Comparison of ENCODE assay signal across 10 cellular contexts in genomic region chr11:46675949-46676348, GRCh38. TPM values are rescaled to one million over a fixed set of nuclear protein-coding genes. Genes with fewer than 3 reads are reported as not detected.
DNase-seq lines count a peak whose midpoint lies in the region; TF ChIP-seq lines count a peak whose summit lies in the region.
"Had no signal": no experiment of that assay in that cellular context is flagged by ENCODE, and none has a peak within 500 bp of the region (broad histone marks: within the 10 kb centered on the region; RNA-seq: fewer than 3 reads in every experiment).

No MANE protein-coding gene starts in this region.

- H3K9ac ChIP-seq in Loucy (ENCODE audit: low read depth, low read length, poor library complexity, severe bottlenecking): peak overlapping the region; percentile 76

- no peak overlapping the region for H3K4me3 Mint-ChIP-seq in MCF 10A (ENCODE audit: unreplicated experiment)

- no peaks in the 10 kb centered on the region for H3K9me3 Mint-ChIP-seq in MCF 10A (ENCODE audit: unreplicated experiment)

- no peak overlapping the region for H2AFZ ChIP-seq in Loucy (ENCODE audit: low read length)

- peaks cover 14% of the 10 kb centered on the region for H3K4me1 Mint-ChIP-seq in MCF 10A (ENCODE audit: insufficient read depth, unreplicated experiment)

- H3K36me3 Mint-ChIP-seq in MCF 10A (ENCODE audit: insufficient read depth, unreplicated experiment): peaks cover 63% of the 10 kb centered on the region

- H3K4me1 ChIP-seq in Loucy (ENCODE audit: insufficient read depth, low read length, poor library complexity, severe bottlenecking): peaks cover 57% of the 10 kb centered on the region
- peaks cover 36% of the 10 kb centered on the region for H3K4me1 ChIP-seq in mesodermal cell (ENCODE audit: control insufficient read depth, insufficient read depth, low read length, poor library complexity, severe bottlenecking)

- peak overlapping the region; percentile 97 for H3K27ac Mint-ChIP-seq in MCF 10A (ENCODE audit: low read depth, unreplicated experiment)

- no peaks in the 10 kb centered on the region for H3K27me3 ChIP-seq in Loucy (ENCODE audit: insufficient read depth, low read length, poor library complexity, severe bottlenecking)
- H3K27me3 ChIP-seq: brain microvascular endothelial cell had no signal

- H3K36me3 ChIP-seq in Loucy (ENCODE audit: insufficient read depth, low read length) (peaks cover 59% of the 10 kb centered on the region; the same call in 1 of the 2 replicates), mesodermal cell (ENCODE audit: control insufficient read depth, insufficient read depth, low read length) (peaks cover 73% of the 10 kb centered on the region)

- TF ChIP-seq CTCF in Loucy (conservative IDR thresholded peaks at IDR 0.05; ENCODE audit: low read length): no peak
- TF ChIP-seq CTCF in MCF 10A (IDR thresholded peaks at IDR 0.05; ENCODE audit: unreplicated experiment): no peak

- CTCF ChIA-PET in MCF 10A (lab: Yijun Ruan, JAX): interaction anchor here (0.6 to 1.6 kb wide), 2 partner anchors 16 to 23 kb away, joined by 3 to 5 read pairs; no protein-coding TSS in a partner anchor

- H3K9me2 ChIP-seq in Loucy (replicated peaks; ENCODE audit: low read depth, low read length): no peaks in the 10 kb centered on the region

- H3K27ac ChIP-seq in mesodermal cell (ENCODE audit: low read depth, low read length, severe bottlenecking) (peak overlapping the region; percentile 83), temporal lobe (ENCODE audit: low read depth, low read length) (peak overlapping the region; percentile 90)
- H3K27ac ChIP-seq: brain microvascular endothelial cell had no signal

- H3F3A ChIP-seq in Loucy (ENCODE audit: low read depth): peaks cover 28% of the 10 kb centered on the region

- H3K79me2 ChIP-seq in Loucy (ENCODE audit: insufficient read depth, low read length): peaks cover 8% of the 10 kb centered on the region; the same call in 1 of the 2 replicates

- H3K4me3 ChIP-seq in Loucy (ENCODE audit: low read length, poor library complexity, severe bottlenecking): no peak overlapping the region
- H3K4me3 ChIP-seq in mesodermal cell (ENCODE audit: extremely low read depth, insufficient read depth, low read length, poor library complexity, severe bottlenecking): no peak overlapping the region

- no peaks in the 10 kb centered on the region for H3K9me3 ChIP-seq in Loucy (ENCODE audit: insufficient read depth, low read depth, low read length)
- no peaks in the 10 kb centered on the region for H3K9me3 ChIP-seq in mesodermal cell (ENCODE audit: control insufficient read depth, low read length)

- H4K20me1 ChIP-seq in Loucy (ENCODE audit: insufficient read depth, low read length, poor library complexity, severe bottlenecking): no peaks in the 10 kb centered on the region

- POLR2A ChIA-PET in MCF 10A (lab: Yijun Ruan, JAX): interaction anchor here (0.9 to 5.2 kb wide), 9 partner anchors 8 to 758 kb away, joined by 3 to 69 read pairs (median 8); partner anchors contain the start of genes AMBRA1, ARHGAP1, ATG13 and HARBI1

- DNase-seq in MCF 10A (ENCODE audit: unreplicated experiment) (no peak), NCI-H187 treated with DMSO at 0.1 percent for 48 hours (lab: John Stamatoyannopoulos, UW) (no peak), NCI-H1694 treated with DMSO at 0.1 percent for 48 hours (lab: John Stamatoyannopoulos, UW) (no peak)
- DNase-seq in activated CD4-positive, alpha-beta T cell treated with anti-CD3 and anti-CD28 coated beads, Interleukin-2, amount 50 U/mL, for 4 hours: no peak
- DNase-seq: brain microvascular endothelial cell, NCI-H187 had no signal

- H3K27me3 Mint-ChIP-seq in MCF 10A (ENCODE audit: insufficient read depth, unreplicated experiment): no peaks in the 10 kb centered on the region

- peak overlapping the region; percentile 70 for H3K4me2 ChIP-seq in Loucy (ENCODE audit: low read depth, low read length, poor library complexity, severe bottlenecking)

- intact Hi-C loops in MCF 10A (cut with micrococcal nuclease): no loop called here

- WGBS in mesodermal cell (ENCODE audit: insufficient coverage in 2 of 2), 2 experiments: 92 to 95% methylated on average over 3 to 4 of the region's 7 CpGs

- no TSS peak for BruUV-seq in MCF 10A (replicated peaks; lab: Mats Ljungman, UMichigan)

RNA-seq across cellular contexts. Expression of gene ARHGAP1, which starts 24.5 kb away (rescaled TPM):
- total RNA-seq in MCF 10A (2022) (61.0 and 63.6 TPM in 2 replicates), temporal lobe (17.9 TPM)
- 50.9 TPM for polyA plus RNA-seq in mesodermal cell (2013, experiment 1 of 2)
- polyA plus RNA-seq in mesodermal cell (2013, experiment 2 of 2): 42.7 TPM

RNA-seq across cellular contexts. Expression of gene ZNF408, which starts 24.9 kb away (rescaled TPM):
- total RNA-seq in MCF 10A (2022): 14.5 and 15.3 TPM in 2 replicates
- 10.6 TPM for polyA plus RNA-seq in mesodermal cell (2013, experiment 1 of 2)
- polyA plus RNA-seq in mesodermal cell (2013, experiment 2 of 2): 6.3 TPM
- 4.2 TPM for total RNA-seq in temporal lobe

RNA-seq across cellular contexts. Expression of gene F2, which starts 43.1 kb away (rescaled TPM):
- total RNA-seq in MCF 10A (2022) (not detected in 2 replicates), temporal lobe (not detected)
- not detected for polyA plus RNA-seq in mesodermal cell (2013, experiment 1 of 2)
- not detected for polyA plus RNA-seq in mesodermal cell (2013, experiment 2 of 2)
- total RNA-seq: myocyte had no signal

RNA-seq across cellular contexts. Expression of gene ATG13, which starts 58.6 kb away (rescaled TPM):
- total RNA-seq in MCF 10A (2022): 75.1 and 91.7 TPM in 2 replicates
- 126 TPM for polyA plus RNA-seq in mesodermal cell (2013, experiment 1 of 2)
- 84.9 TPM for polyA plus RNA-seq in mesodermal cell (2013, experiment 2 of 2)
- total RNA-seq in temporal lobe: 47.7 TPM

RNA-seq across cellular contexts. Expression of gene HARBI1, which starts 58.9 kb away (rescaled TPM):
- total RNA-seq in MCF 10A (2022) (6.8 and 8.5 TPM in 2 replicates), temporal lobe (3.4 TPM)
- polyA plus RNA-seq in mesodermal cell (2013, experiment 1 of 2): 4.1 TPM
- 2.8 TPM for polyA plus RNA-seq in mesodermal cell (2013, experiment 2 of 2)
